In genomic region chr7:87797798-87798403, GRCh38 we compare ENCODE assay signal across 8 cellular contexts.
DNase-seq lines count a peak whose midpoint lies in the region; ATAC-seq, FAIRE-seq and TF ChIP-seq lines count a peak whose summit lies in the region.

No MANE protein-coding gene starts in this region.

- H3K4me3 Mint-ChIP-seq in activated CD4-positive, alpha-beta T cell treated with anti-CD3 and anti-CD28 coated beads for 36 hours: no peak overlapping the region

- no peak overlapping the region for H3K4me3 ChIP-seq in DND-41 (ENCODE audit: low read depth in 1 of 2, low read length in 2 of 2)
- no peak overlapping the region for H3K4me3 ChIP-seq in kidney (ENCODE audit: low read length in 2 of 2)
- H3K4me3 ChIP-seq in transverse colon: no peak overlapping the region

- no peaks in the 10 kb centered on the region for H3K4me1 Mint-ChIP-seq in activated CD4-positive, alpha-beta T cell treated with anti-CD3 and anti-CD28 coated beads for 36 hours

- POLR2A ChIA-PET in activated CD4-positive, alpha-beta T cell treated with anti-CD3 and anti-CD28 coated beads for 36 hours (lab: Charles Lee): interaction anchor here (0.8 kb wide), 1 partner anchor 17 kb away, joined by 5 read pairs; no protein-coding TSS in a partner anchor

- 17 to 21% methylated on average over 4 of the region's 4 CpGs for WGBS in transverse colon (ENCODE audit: low coverage in 1 of 2), 2 donors

- peak; percentile 88 for FAIRE-seq in kidney (lab: Jason Lieb, UNC)

- CTCF ChIA-PET in activated CD4-positive, alpha-beta T cell treated with anti-CD3 and anti-CD28 coated beads for 36 hours (lab: Charles Lee): interaction anchor here (0.9 to 2.1 kb wide), 10 partner anchors 10 to 372 kb away, joined by 3 to 11 read pairs (median 4); no protein-coding TSS in a partner anchor

- in situ Hi-C loops in transverse colon (cut with MboI; ENCODE audit: low pct_ligation_motif_present in 1 of 4, low pct_unique_long_range_greater_than_20kb in 1 of 4, low sequenced_read_pairs in 3 of 4): loop anchor here in 1 of 4 donors (25.0 kb wide), 1 partner anchor 314 kb away; no protein-coding TSS in a partner anchor

- no peak overlapping the region for H3K27ac Mint-ChIP-seq in activated CD4-positive, alpha-beta T cell treated with anti-CD3 and anti-CD28 coated beads for 36 hours

- no peaks in the 10 kb centered on the region for H3K27me3 ChIP-seq in DND-41 (ENCODE audit: insufficient read depth, low read length, poor library complexity)
- H3K27me3 ChIP-seq in transverse colon: no peaks in the 10 kb centered on the region

- H2AFZ ChIP-seq in DND-41 (ENCODE audit: low read depth, low read length): peak overlapping the region; percentile 27; the same call in 1 of the 2 replicates

- no peaks in the 10 kb centered on the region for H3K9me3 ChIP-seq in DND-41 (ENCODE audit: insufficient read depth, low read length, severe bottlenecking)
- no peaks in the 10 kb centered on the region for H3K9me3 ChIP-seq in kidney (ENCODE audit: control insufficient read depth in 1 of 2, low read length in 2 of 2)
- H3K9me3 ChIP-seq in transverse colon: no peaks in the 10 kb centered on the region

- H3K27me3 Mint-ChIP-seq in activated CD4-positive, alpha-beta T cell treated with anti-CD3 and anti-CD28 coated beads for 36 hours: peaks cover 5% of the 10 kb centered on the region

- no peaks in the 10 kb centered on the region for H4K20me1 ChIP-seq in DND-41 (ENCODE audit: insufficient read depth, low read length)

- ATAC-seq in DND-41 (ENCODE audit: insufficient read depth, low read depth): peak; percentile 94
- peak; percentile 64 for ATAC-seq in GM19397 (IDR thresholded peaks at IDR 0.05; ENCODE audit: unreplicated experiment)
- ATAC-seq in HG03280 (IDR thresholded peaks at IDR 0.05; ENCODE audit: unreplicated experiment): peak; percentile 83
- no peak for ATAC-seq in activated CD4-positive, alpha-beta T cell treated with anti-CD3 and anti-CD28 coated beads for 36 hours

- no peaks in the 10 kb centered on the region for H3K4me1 ChIP-seq in DND-41 (ENCODE audit: insufficient read depth, low read length)
- H3K4me1 ChIP-seq in kidney (ENCODE audit: control insufficient read depth in 1 of 2, insufficient read depth in 1 of 2, low read depth in 1 of 2, low read length in 2 of 2): no peaks in the 10 kb centered on the region
- H3K4me1 ChIP-seq in transverse colon: peaks cover 0 to 4% (median 1%) of the 10 kb centered on the region in 4 donors

- DNase-seq in DND-41 (peak; percentile 13), NCI-H345 (lab: John Stamatoyannopoulos, UW) (peak; percentile 45), astrocyte of the hippocampus (ENCODE audit: low read depth, low spot score) (peak; percentile 67), kidney (no peak), transverse colon (no peak)
- no peak for DNase-seq in activated CD4-positive, alpha-beta T cell treated with anti-CD3 and anti-CD28 coated beads for 36 hours

- no peaks in the 10 kb centered on the region for H3K9me3 Mint-ChIP-seq in activated CD4-positive, alpha-beta T cell treated with anti-CD3 and anti-CD28 coated beads for 36 hours (ENCODE audit: low read depth)

- H3K4me2 ChIP-seq in DND-41 (ENCODE audit: insufficient read depth, low read length): no peak overlapping the region

- no peaks in the 10 kb centered on the region for H3K79me2 ChIP-seq in DND-41 (ENCODE audit: insufficient read depth, low read length)

- TF ChIP-seq CTCF in DND-41 (IDR thresholded peaks at IDR 0.05; ENCODE audit: borderline replicate concordance, extremely low read depth, low read length, poor library complexity, severe bottlenecking): peak; percentile 77
- peak; percentile 52 for TF ChIP-seq CTCF in kidney (IDR thresholded peaks at IDR 0.05; ENCODE audit: borderline replicate concordance, extremely low read depth, insufficient read depth)
- peak; percentile 38 to 62 (median 47) for TF ChIP-seq CTCF in transverse colon (IDR thresholded peaks at IDR 0.05)

- no peaks in the 10 kb centered on the region for H3K36me3 ChIP-seq in DND-41 (ENCODE audit: insufficient read depth, low read length)
- no peaks in the 10 kb centered on the region for H3K36me3 ChIP-seq in kidney (ENCODE audit: control insufficient read depth in 1 of 2, insufficient read depth in 2 of 2, low read length in 2 of 2)
- H3K36me3 ChIP-seq in transverse colon: no peaks in the 10 kb centered on the region

- no peaks in the 10 kb centered on the region for H3K36me3 Mint-ChIP-seq in activated CD4-positive, alpha-beta T cell treated with anti-CD3 and anti-CD28 coated beads for 36 hours (ENCODE audit: low read depth)

- intact Hi-C loops in kidney (cut with DNase I) (no loop called here), transverse colon (cut with DNase I; ENCODE audit: low total_unique reads) (no loop called here)
- intact Hi-C loops in activated CD4-positive, alpha-beta T cell treated with anti-CD3 and anti-CD28 coated beads for 36 hours (cut with DNase I, micrococcal nuclease): loop anchor here (1.0 to 5.0 kb wide), 5 partner anchors 89 to 373 kb away; no protein-coding TSS in a partner anchor

- TF ChIP-seq EP300 in transverse colon (IDR thresholded peaks at IDR 0.05; ENCODE audit: low read depth): no peak

- TF ChIP-seq POLR2A in transverse colon (IDR thresholded peaks at IDR 0.05): no peak

- H3K27ac ChIP-seq in DND-41 (ENCODE audit: low read length): no peak overlapping the region
- H3K27ac ChIP-seq in kidney (ENCODE audit: low read depth in 2 of 2, low read length in 2 of 2): no peak overlapping the region
- H3K27ac ChIP-seq in transverse colon: no peak overlapping the region

- H3K9ac ChIP-seq in DND-41 (ENCODE audit: low read depth, low read length) (no peak overlapping the region), kidney (ENCODE audit: low read length in 2 of 2) (no peak overlapping the region)

Comparison
In these comparisons a context has a peak if more than half of its experiments do, and no peak if none do; other contexts are left out.
1. DNase-seq: peak in DND-41 (single experiment), NCI-H345 (single experiment) and astrocyte of the hippocampus (single experiment); none in kidney (single experiment), transverse colon (single experiment) and activated CD4-positive, alpha-beta T cell treated with anti-CD3 and anti-CD28 coated beads for 36 hours (single experiment).
2. intact Hi-C loops: an anchor here in activated CD4-positive, alpha-beta T cell treated with anti-CD3 and anti-CD28 coated beads for 36 hours (1.0 to 5.0 kb wide); none called in kidney and transverse colon.
3. Peak in every context shown above with its lines, with median percentiles within 50 percentile points of each other: CTCF ChIP-seq.